1 cellular context compared by ENCODE assay signal in the genomic region with DNA sequence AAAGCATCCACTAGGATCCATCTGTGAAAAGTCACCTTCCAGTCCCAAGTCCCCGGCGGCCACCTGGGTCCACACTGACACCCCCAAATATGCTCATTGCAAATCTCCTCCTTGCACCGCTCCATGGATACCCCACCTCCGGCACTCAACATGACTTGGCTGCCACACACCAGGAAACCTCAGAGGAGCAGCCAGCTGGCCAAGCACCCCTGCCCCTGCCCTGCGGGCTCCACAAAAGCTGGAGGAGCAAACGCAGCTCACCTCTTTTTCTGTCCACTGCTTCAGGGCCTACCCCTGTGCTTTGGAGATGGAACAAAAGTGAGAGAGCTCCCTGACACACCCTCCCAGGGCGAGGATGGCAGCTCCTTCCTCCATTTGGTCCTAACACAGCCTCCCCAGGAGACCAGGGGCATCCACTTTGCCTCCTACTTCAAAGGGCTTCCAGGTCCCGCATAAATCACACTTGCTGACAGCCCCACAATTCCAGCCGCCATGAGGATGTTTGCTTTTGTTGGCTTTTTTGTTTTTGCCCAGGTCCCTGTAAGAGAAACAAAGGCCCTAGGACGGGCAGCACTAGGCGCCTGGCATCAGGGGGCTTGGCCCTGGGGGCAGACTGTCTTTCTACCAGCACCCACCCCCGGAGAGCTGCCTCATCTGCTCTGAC.
TF ChIP-seq lines count a peak whose summit lies in the region.

No MANE protein-coding gene starts in this region.

TF ChIP-seq in GM23338, 12 proteins besides CTCF, POLR2A, EP300 and RAD21:
- TF ChIP-seq, protein P1, sequence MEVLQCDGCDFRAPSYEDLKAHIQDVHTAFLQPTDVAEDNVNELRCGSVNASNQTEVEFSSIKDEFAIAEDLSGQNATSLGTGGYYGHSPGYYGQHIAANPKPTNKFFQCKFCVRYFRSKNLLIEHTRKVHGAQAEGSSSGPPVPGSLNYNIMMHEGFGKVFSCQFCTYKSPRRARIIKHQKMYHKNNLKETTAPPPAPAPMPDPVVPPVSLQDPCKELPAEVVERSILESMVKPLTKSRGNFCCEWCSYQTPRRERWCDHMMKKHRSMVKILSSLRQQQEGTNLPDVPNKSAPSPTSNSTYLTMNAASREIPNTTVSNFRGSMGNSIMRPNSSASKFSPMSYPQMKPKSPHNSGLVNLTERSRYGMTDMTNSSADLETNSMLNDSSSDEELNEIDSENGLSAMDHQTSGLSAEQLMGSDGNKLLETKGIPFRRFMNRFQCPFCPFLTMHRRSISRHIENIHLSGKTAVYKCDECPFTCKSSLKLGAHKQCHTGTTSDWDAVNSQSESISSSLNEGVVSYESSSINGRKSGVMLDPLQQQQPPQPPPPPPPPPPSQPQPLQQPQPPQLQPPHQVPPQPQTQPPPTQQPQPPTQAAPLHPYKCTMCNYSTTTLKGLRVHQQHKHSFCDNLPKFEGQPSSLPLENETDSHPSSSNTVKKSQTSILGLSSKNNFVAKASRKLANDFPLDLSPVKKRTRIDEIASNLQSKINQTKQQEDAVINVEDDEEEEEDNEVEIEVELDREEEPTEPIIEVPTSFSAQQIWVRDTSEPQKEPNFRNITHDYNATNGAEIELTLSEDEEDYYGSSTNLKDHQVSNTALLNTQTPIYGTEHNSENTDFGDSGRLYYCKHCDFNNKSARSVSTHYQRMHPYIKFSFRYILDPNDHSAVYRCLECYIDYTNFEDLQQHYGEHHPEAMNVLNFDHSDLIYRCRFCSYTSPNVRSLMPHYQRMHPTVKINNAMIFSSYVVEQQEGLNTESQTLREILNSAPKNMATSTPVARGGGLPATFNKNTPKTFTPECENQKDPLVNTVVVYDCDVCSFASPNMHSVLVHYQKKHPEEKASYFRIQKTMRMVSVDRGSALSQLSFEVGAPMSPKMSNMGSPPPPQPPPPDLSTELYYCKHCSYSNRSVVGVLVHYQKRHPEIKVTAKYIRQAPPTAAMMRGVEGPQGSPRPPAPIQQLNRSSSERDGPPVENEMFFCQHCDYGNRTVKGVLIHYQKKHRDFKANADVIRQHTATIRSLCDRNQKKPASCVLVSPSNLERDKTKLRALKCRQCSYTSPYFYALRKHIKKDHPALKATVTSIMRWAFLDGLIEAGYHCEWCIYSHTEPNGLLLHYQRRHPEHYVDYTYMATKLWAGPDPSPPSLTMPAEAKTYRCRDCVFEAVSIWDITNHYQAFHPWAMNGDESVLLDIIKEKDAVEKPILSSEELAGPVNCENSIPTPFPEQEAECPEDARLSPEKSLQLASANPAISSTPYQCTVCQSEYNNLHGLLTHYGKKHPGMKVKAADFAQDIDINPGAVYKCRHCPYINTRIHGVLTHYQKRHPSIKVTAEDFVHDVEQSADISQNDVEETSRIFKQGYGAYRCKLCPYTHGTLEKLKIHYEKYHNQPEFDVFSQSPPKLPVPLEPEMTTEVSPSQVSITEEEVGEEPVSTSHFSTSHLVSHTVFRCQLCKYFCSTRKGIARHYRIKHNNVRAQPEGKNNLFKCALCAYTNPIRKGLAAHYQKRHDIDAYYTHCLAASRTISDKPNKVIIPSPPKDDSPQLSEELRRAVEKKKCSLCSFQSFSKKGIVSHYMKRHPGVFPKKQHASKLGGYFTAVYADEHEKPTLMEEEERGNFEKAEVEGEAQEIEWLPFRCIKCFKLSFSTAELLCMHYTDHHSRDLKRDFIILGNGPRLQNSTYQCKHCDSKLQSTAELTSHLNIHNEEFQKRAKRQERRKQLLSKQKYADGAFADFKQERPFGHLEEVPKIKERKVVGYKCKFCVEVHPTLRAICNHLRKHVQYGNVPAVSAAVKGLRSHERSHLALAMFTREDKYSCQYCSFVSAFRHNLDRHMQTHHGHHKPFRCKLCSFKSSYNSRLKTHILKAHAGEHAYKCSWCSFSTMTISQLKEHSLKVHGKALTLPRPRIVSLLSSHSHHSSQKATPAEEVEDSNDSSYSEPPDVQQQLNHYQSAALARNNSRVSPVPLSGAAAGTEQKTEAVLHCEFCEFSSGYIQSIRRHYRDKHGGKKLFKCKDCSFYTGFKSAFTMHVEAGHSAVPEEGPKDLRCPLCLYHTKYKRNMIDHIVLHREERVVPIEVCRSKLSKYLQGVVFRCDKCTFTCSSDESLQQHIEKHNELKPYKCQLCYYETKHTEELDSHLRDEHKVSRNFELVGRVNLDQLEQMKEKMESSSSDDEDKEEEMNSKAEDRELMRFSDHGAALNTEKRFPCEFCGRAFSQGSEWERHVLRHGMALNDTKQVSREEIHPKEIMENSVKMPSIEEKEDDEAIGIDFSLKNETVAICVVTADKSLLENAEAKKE (CRISPR knock-in tag; IDR thresholded peaks at IDR 0.05), result no peak
- TF ChIP-seq EZH2 (IDR thresholded peaks at IDR 0.05; ENCODE audit: low read depth, unreplicated experiment), result no peak
- TF ChIP-seq STAT1 (IDR thresholded peaks at IDR 0.05; ENCODE audit: unreplicated experiment), result no peak
- no peak for TF ChIP-seq JUNB (IDR thresholded peaks at IDR 0.05; ENCODE audit: unreplicated experiment)
- TF ChIP-seq ZNF114 (CRISPR knock-in tag; IDR thresholded peaks at IDR 0.05), result no peak
- TF ChIP-seq CREB1 (CRISPR knock-in tag; IDR thresholded peaks at IDR 0.05; ENCODE audit: low read depth), result no peak
- TF ChIP-seq ZNF331 (CRISPR knock-in tag; IDR thresholded peaks at IDR 0.05; ENCODE audit: low read depth), result no peak
- TF ChIP-seq, protein P2, sequence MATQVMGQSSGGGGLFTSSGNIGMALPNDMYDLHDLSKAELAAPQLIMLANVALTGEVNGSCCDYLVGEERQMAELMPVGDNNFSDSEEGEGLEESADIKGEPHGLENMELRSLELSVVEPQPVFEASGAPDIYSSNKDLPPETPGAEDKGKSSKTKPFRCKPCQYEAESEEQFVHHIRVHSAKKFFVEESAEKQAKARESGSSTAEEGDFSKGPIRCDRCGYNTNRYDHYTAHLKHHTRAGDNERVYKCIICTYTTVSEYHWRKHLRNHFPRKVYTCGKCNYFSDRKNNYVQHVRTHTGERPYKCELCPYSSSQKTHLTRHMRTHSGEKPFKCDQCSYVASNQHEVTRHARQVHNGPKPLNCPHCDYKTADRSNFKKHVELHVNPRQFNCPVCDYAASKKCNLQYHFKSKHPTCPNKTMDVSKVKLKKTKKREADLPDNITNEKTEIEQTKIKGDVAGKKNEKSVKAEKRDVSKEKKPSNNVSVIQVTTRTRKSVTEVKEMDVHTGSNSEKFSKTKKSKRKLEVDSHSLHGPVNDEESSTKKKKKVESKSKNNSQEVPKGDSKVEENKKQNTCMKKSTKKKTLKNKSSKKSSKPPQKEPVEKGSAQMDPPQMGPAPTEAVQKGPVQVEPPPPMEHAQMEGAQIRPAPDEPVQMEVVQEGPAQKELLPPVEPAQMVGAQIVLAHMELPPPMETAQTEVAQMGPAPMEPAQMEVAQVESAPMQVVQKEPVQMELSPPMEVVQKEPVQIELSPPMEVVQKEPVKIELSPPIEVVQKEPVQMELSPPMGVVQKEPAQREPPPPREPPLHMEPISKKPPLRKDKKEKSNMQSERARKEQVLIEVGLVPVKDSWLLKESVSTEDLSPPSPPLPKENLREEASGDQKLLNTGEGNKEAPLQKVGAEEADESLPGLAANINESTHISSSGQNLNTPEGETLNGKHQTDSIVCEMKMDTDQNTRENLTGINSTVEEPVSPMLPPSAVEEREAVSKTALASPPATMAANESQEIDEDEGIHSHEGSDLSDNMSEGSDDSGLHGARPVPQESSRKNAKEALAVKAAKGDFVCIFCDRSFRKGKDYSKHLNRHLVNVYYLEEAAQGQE (IDR thresholded peaks at IDR 0.05; ENCODE audit: unreplicated experiment), result no peak
- TF ChIP-seq POLR2AphosphoS5 (IDR thresholded peaks at IDR 0.05; ENCODE audit: low read depth), result no peak
- no peak for TF ChIP-seq EZH2phosphoT487 (IDR thresholded peaks at IDR 0.05; ENCODE audit: unreplicated experiment)
- TF ChIP-seq NANOG (IDR thresholded peaks at IDR 0.05; ENCODE audit: borderline replicate concordance), result no peak
- TF ChIP-seq, protein P3, sequence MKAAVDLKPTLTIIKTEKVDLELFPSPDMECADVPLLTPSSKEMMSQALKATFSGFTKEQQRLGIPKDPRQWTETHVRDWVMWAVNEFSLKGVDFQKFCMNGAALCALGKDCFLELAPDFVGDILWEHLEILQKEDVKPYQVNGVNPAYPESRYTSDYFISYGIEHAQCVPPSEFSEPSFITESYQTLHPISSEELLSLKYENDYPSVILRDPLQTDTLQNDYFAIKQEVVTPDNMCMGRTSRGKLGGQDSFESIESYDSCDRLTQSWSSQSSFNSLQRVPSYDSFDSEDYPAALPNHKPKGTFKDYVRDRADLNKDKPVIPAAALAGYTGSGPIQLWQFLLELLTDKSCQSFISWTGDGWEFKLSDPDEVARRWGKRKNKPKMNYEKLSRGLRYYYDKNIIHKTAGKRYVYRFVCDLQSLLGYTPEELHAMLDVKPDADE (IDR thresholded peaks at IDR 0.05), result no peak
